In the genomic region with DNA sequence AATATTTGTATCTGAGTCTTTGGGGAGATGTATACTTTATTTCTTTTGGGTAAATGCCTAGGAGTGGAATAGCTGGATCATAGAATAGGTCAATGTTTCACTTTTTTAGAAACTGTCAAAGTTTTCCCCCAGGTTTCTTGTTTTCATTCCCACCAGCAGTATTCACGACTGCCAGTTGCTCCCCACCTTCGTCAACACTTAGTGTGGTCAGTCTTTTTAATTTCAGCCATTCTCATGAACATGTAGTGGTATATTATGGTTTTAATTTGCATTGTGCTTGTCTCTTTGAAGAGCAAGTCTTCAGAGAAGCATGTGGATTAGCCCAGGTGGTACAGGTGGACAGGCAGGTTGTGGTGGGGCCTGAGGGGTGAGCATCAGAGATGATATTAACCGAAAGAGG, we compare ENCODE assay signal across 36 cellular contexts. TPM values are rescaled to one million over a fixed set of nuclear protein-coding genes. Genes with fewer than 3 reads are reported as not detected.
"Had no signal": no experiment of that assay in that cellular context is flagged by ENCODE, and none has a peak within 500 bp of the region (broad histone marks: within the 10 kb centered on the region; RNA-seq: fewer than 3 reads in every experiment).

No MANE protein-coding gene starts in this region.

- H3K27me3 Mint-ChIP-seq: activated naive CD8-positive, alpha-beta T cell treated with anti-CD3 and anti-CD28 coated beads for 36 hours had no signal

- H3K4me3 ChIP-seq: adrenal gland had no signal

- H3K4me1 ChIP-seq: adrenal gland had no signal

- H3K27ac Mint-ChIP-seq: activated B cell treated with CpG ODN at 0.5 μM for 24 hours; activated CD4-positive, alpha-beta memory T cell treated with anti-CD3 and anti-CD28 coated beads for 36 hours; activated CD4-positive, alpha-beta T cell treated with anti-CD3 and anti-CD28 coated beads, Interleukin-2, amount 10 ng/mL, durations not matched to agents 24 days and 14 days; activated CD8-positive, alpha-beta T cell treated with anti-CD3 and anti-CD28 coated beads for 36 hours; activated naive CD4-positive, alpha-beta T cell treated with anti-CD3 and anti-CD28 coated beads for 36 hours; activated naive CD4-positive, alpha-beta T cell treated with anti-CD3 and anti-CD28 coated beads, Interleukin-2, amount 50 U/mL, for 72 hours; activated naive CD8-positive, alpha-beta T cell treated with anti-CD3 and anti-CD28 coated beads for 36 hours; activated T-cell treated with anti-CD3 and anti-CD28 coated beads, Interleukin-2, amount 50 U/mL, for 72 hours; activated T-helper 1 cell treated with anti-CD3 and anti-CD28 coated beads, Interleukin-12 subunit alpha, Interleukin-12 subunit beta, Interleukin-2, Interleukin-4 antibody, amounts not matched to agents 30 ng/mL and 10 ng/mL and 1 ng/mL, durations not matched to agents 14 hours and 24 hours and 36 hours; activated T-helper 17 cell treated with anti-CD3 and anti-CD28 coated beads, Interleukin-2, amount 50 U/mL, for 72 hours; brain; T-helper 1 cell treated with Interleukin-12 subunit alpha and Interleukin-12 subunit beta and Interleukin-4 antibody, amounts not matched to agents 30 μg/mL and 1 μg/mL, for 36 hours; T-helper 2 cell treated with Interferon-gamma antibody and Interleukin-4, amounts not matched to agents 5 μg/mL and 100 μg/mL, for 36 hours had no signal

- H3K4me3 Mint-ChIP-seq: activated B cell treated with CpG ODN at 0.5 μM for 24 hours; activated CD4-positive, alpha-beta memory T cell treated with anti-CD3 and anti-CD28 coated beads for 36 hours; activated CD4-positive, alpha-beta T cell treated with anti-CD3 and anti-CD28 coated beads, Interleukin-2, amount 10 ng/mL, durations not matched to agents 24 days and 14 days; activated CD8-positive, alpha-beta T cell treated with anti-CD3 and anti-CD28 coated beads for 36 hours; activated naive CD4-positive, alpha-beta T cell treated with anti-CD3 and anti-CD28 coated beads for 36 hours; activated naive CD8-positive, alpha-beta T cell treated with anti-CD3 and anti-CD28 coated beads for 36 hours; activated T-cell treated with anti-CD3 and anti-CD28 coated beads, Interleukin-2, amount 50 U/mL, for 4 hours; activated T-cell treated with anti-CD3 and anti-CD28 coated beads, Interleukin-2, amount 50 U/mL, for 72 hours; activated T-helper 1 cell treated with anti-CD3 and anti-CD28 coated beads, Interleukin-12 subunit alpha, Interleukin-12 subunit beta, Interleukin-2, Interleukin-4 antibody, amounts not matched to agents 30 ng/mL and 10 ng/mL and 1 ng/mL, durations not matched to agents 14 hours and 24 hours and 36 hours; activated T-helper 17 cell treated with anti-CD3 and anti-CD28 coated beads, Interleukin-2, amount 50 U/mL, for 72 hours; brain; T-helper 1 cell treated with Interleukin-12 subunit alpha and Interleukin-12 subunit beta and Interleukin-4 antibody, amounts not matched to agents 30 μg/mL and 1 μg/mL, for 36 hours; T-helper 2 cell treated with Interferon-gamma antibody and Interleukin-4, amounts not matched to agents 5 μg/mL and 100 μg/mL, for 36 hours had no signal

- FAIRE-seq: bronchial epithelial cell, TTC549 had no signal

- H3K9me3 Mint-ChIP-seq: activated CD4-positive, alpha-beta memory T cell treated with anti-CD3 and anti-CD28 coated beads for 36 hours; activated CD4-positive, alpha-beta T cell treated with anti-CD3 and anti-CD28 coated beads, Interleukin-2, amount 10 ng/mL, durations not matched to agents 24 days and 14 days; activated CD8-positive, alpha-beta T cell treated with anti-CD3 and anti-CD28 coated beads for 36 hours; activated naive CD4-positive, alpha-beta T cell treated with anti-CD3 and anti-CD28 coated beads for 36 hours; activated naive CD4-positive, alpha-beta T cell treated with anti-CD3 and anti-CD28 coated beads, Interleukin-2, amount 50 U/mL, for 72 hours; activated naive CD8-positive, alpha-beta T cell treated with anti-CD3 and anti-CD28 coated beads for 36 hours; activated T-cell treated with anti-CD3 and anti-CD28 coated beads, Interleukin-2, amount 50 U/mL, for 4 hours; activated T-cell treated with anti-CD3 and anti-CD28 coated beads, Interleukin-2, amount 50 U/mL, for 72 hours; activated T-helper 1 cell treated with anti-CD3 and anti-CD28 coated beads, Interleukin-12 subunit alpha, Interleukin-12 subunit beta, Interleukin-2, Interleukin-4 antibody, amounts not matched to agents 30 ng/mL and 10 ng/mL and 1 ng/mL, durations not matched to agents 14 hours and 24 hours and 36 hours; activated T-helper 17 cell treated with anti-CD3 and anti-CD28 coated beads, Interleukin-2, amount 50 U/mL, for 72 hours; T-helper 1 cell treated with Interleukin-12 subunit alpha and Interleukin-12 subunit beta and Interleukin-4 antibody, amounts not matched to agents 30 μg/mL and 1 μg/mL, for 36 hours; T-helper 2 cell treated with Interferon-gamma antibody and Interleukin-4, amounts not matched to agents 5 μg/mL and 100 μg/mL, for 36 hours had no signal

- H3K27ac ChIP-seq: adrenal gland, VCaP had no signal

- H3K36me3 Mint-ChIP-seq: activated CD4-positive, alpha-beta memory T cell treated with anti-CD3 and anti-CD28 coated beads for 36 hours; activated naive CD4-positive, alpha-beta T cell treated with anti-CD3 and anti-CD28 coated beads, Interleukin-2, amount 50 U/mL, for 72 hours; activated naive CD8-positive, alpha-beta T cell treated with anti-CD3 and anti-CD28 coated beads for 36 hours; brain had no signal

- H3K4me1 Mint-ChIP-seq: activated CD4-positive, alpha-beta T cell treated with anti-CD3 and anti-CD28 coated beads, Interleukin-2, amount 10 ng/mL, durations not matched to agents 24 days and 14 days; activated naive CD8-positive, alpha-beta T cell treated with anti-CD3 and anti-CD28 coated beads for 36 hours; activated T-helper 17 cell treated with anti-CD3 and anti-CD28 coated beads, Interleukin-2, amount 50 U/mL, for 72 hours had no signal

- H3K27me3 ChIP-seq: adrenal gland had no signal

- H3K36me3 ChIP-seq: adrenal gland had no signal

- H3K9me3 ChIP-seq: adrenal gland had no signal

- ATAC-seq: activated CD8-positive, alpha-beta T cell treated with anti-CD3 and anti-CD28 coated beads for 36 hours; activated naive CD4-positive, alpha-beta T cell treated with anti-CD3 and anti-CD28 coated beads, Interleukin-2, amount 50 U/mL, for 72 hours; activated T-cell treated with anti-CD3 and anti-CD28 coated beads, Interleukin-2, amount 50 U/mL, for 4 hours; activated T-cell treated with anti-CD3 and anti-CD28 coated beads, Interleukin-2, amount 50 U/mL, for 72 hours; activated T-helper 17 cell treated with anti-CD3 and anti-CD28 coated beads, Interleukin-2, amount 50 U/mL, for 72 hours had no signal

- DNase-seq: activated B cell treated with CpG ODN at 0.5 μM for 24 hours; activated CD4-positive, alpha-beta memory T cell treated with anti-CD3 and anti-CD28 coated beads for 36 hours; activated CD4-positive, alpha-beta T cell treated with anti-CD3 and anti-CD28 coated beads for 4 hours; activated CD4-positive, alpha-beta T cell treated with anti-CD3 and anti-CD28 coated beads, Interleukin-2, amount 10 ng/mL, durations not matched to agents 24 days and 14 days; activated CD4-positive, alpha-beta T cell treated with anti-CD3 and anti-CD28 coated beads, Interleukin-2, amount 50 U/mL, for 1 hour; activated CD4-positive, alpha-beta T cell treated with anti-CD3 and anti-CD28 coated beads, Interleukin-2, amount 50 U/mL, for 4 hours; activated CD4-positive, CD25-positive, alpha-beta regulatory T cell treated with anti-CD3 and anti-CD28 coated beads, Interleukin-2, amount 50 U/mL, for 72 hours; activated CD8-positive, alpha-beta memory T cell treated with anti-CD3 and anti-CD28 coated beads, Interleukin-2, amount 50 U/mL, for 4 hours; activated CD8-positive, alpha-beta T cell treated with anti-CD3 and anti-CD28 coated beads for 36 hours; activated effector memory CD4-positive, alpha-beta T cell treated with anti-CD3 and anti-CD28 coated beads, Interleukin-2, amount 50 U/mL, for 16 hours; activated gamma-delta T cell treated with Interleukin-2 at 50 U/mL for 16 hours; activated naive CD4-positive, alpha-beta T cell; activated naive CD4-positive, alpha-beta T cell treated with anti-CD3 and anti-CD28 coated beads for 36 hours; activated naive CD4-positive, alpha-beta T cell treated with anti-CD3 and anti-CD28 coated beads, Interleukin-2, amount 50 U/mL, for 16 hours; activated naive CD8-positive, alpha-beta T cell treated with anti-CD3 and anti-CD28 coated beads for 36 hours; activated T-cell treated with anti-CD3 and anti-CD28 coated beads for 4 hours; activated T-cell treated with anti-CD3 and anti-CD28 coated beads, Interleukin-2, amount 50 U/mL, for 1 hour; activated T-cell treated with anti-CD3 and anti-CD28 coated beads, Interleukin-2, amount 50 U/mL, for 4 hours; activated T-cell treated with anti-CD3 and anti-CD28 coated beads, Interleukin-2, amount 50 U/mL, for 72 hours; adrenal gland; amniotic stem cell; central memory CD4-positive, alpha-beta T cell; T-helper 1 cell; T-helper 2 cell; T-helper 9 cell had no signal

RNA-seq across cellular contexts. Expression of gene TEKT5, which starts 53.8 kb away (rescaled TPM):
- total RNA-seq: activated B cell treated with CpG ODN at 0.5 μM for 24 hours; activated CD4-positive, alpha-beta T cell treated with anti-CD3 and anti-CD28 coated beads, Interleukin-2, amount 10 ng/mL, durations not matched to agents 24 days and 14 days; activated CD8-positive, alpha-beta memory T cell treated with anti-CD3 and anti-CD28 coated beads for 36 hours; activated naive CD4-positive, alpha-beta T cell treated with anti-CD3 and anti-CD28 coated beads, Interleukin-2, amount 50 U/mL, for 72 hours; activated naive CD8-positive, alpha-beta T cell treated with anti-CD3 and anti-CD28 coated beads for 36 hours; activated T-cell treated with anti-CD3 and anti-CD28 coated beads, Interleukin-2, amount 50 U/mL, for 4 hours; activated T-helper 1 cell treated with anti-CD3 and anti-CD28 coated beads, Interleukin-12 subunit alpha, Interleukin-12 subunit beta, Interleukin-2, Interleukin-4 antibody, amounts not matched to agents 30 ng/mL and 10 ng/mL and 1 ng/mL, durations not matched to agents 14 hours and 24 hours and 36 hours; cerebellum had no signal
